In genomic region chr18:25465152-25465790, GRCh38 we compare ENCODE assay signal across 1 cellular context.
TF ChIP-seq lines count a peak whose summit lies in the region.

No MANE protein-coding gene starts in this region.

TF ChIP-seq in H1, 55 proteins besides CTCF, POLR2A, EP300 and RAD21 (continued from another document):
- TF ChIP-seq TBP (IDR thresholded peaks at IDR 0.05; ENCODE audit: low read depth, low read length) (no peak), GTF2F1 (IDR thresholded peaks at IDR 0.05; ENCODE audit: borderline replicate concordance, low read depth, low read length) (no peak), PHF8 (conservative IDR thresholded peaks at IDR 0.05; ENCODE audit: low read depth, low read length) (no peak)
